17 cellular contexts compared by ENCODE assay signal in the genomic region with DNA sequence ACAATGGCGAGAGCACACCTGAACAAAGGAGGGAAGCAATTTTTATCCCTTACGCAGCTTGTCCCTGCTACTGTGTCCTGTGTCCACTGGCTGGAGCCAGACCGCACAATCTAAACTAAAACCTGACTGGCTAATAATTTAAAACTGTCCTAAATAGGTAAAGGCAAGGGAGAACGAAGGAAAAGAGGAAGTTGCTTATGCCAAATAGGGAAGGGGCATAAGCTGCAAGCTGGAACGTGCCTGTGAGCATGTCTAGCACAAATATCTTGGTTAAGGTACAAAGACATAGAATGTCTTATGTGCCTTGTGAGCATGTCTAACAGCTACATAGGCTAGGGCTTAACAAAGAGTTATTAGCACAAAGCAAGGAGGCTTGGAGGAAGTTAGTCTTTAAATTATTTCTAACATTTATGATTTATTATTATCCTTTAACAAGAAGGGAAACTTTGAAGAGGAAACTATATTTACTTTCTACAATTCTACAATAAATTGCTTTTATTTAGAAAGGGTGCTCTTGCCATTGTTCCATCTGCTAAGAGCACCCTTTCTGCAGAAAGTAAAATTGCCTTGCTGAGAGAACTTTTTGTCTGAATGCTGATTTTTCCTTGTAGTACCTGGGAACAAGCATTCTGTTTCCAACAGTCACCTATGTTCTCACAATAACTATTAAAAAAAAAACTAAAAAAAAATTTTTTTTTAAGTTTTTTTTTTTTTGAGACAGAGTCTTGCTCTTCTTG.
"Had no signal": no experiment of that assay in that cellular context is flagged by ENCODE, and none has a peak within 500 bp of the region (broad histone marks: within the 10 kb centered on the region; RNA-seq: fewer than 3 reads in every experiment).

No MANE protein-coding gene starts in this region.

- H3K27me3 ChIP-seq: foreskin keratinocyte, right atrium auricular region, tibial artery, vagina had no signal

- ATAC-seq: activated CD4-positive, CD25-positive, alpha-beta regulatory T cell treated with anti-CD3 and anti-CD28 coated beads, Interleukin-2, amount 50 U/mL, for 24 hours; foreskin keratinocyte; natural killer cell had no signal

- H3K4me3 ChIP-seq: right atrium auricular region, skin epidermis, tibial artery, vagina had no signal

- H3K9me3 ChIP-seq: tibial artery, vagina had no signal

- H3K36me3 ChIP-seq: right atrium auricular region, vagina had no signal

- H3K27ac Mint-ChIP-seq: immature natural killer cell, natural killer cell had no signal

- DNase-seq: activated CD4-positive, alpha-beta T cell treated with anti-CD3 and anti-CD28 coated beads, Interleukin-2, amount 50 U/mL, for 1 hour; activated naive CD4-positive, alpha-beta T cell; aorta; effector CD8-positive, alpha-beta T cell; foreskin keratinocyte; head of caudate nucleus; immature natural killer cell; mesendoderm; natural killer cell; nucleus accumbens; stimulated activated CD4-positive, alpha-beta T cell treated with anti-CD3 and anti-CD28 coated beads, Interleukin-4, amount 100 ng/mL, for 24 hours; stimulated activated naive CD4-positive, alpha-beta T cell; tibial artery had no signal

- H3K4me1 ChIP-seq: foreskin keratinocyte had no signal

- H3K4me3 Mint-ChIP-seq: immature natural killer cell, natural killer cell had no signal

- H3K27ac ChIP-seq: foreskin keratinocyte, right atrium auricular region, skin epidermis, tibial artery, vagina had no signal
